Comparison of ENCODE assay signal across 1 cellular context in the genomic region with DNA sequence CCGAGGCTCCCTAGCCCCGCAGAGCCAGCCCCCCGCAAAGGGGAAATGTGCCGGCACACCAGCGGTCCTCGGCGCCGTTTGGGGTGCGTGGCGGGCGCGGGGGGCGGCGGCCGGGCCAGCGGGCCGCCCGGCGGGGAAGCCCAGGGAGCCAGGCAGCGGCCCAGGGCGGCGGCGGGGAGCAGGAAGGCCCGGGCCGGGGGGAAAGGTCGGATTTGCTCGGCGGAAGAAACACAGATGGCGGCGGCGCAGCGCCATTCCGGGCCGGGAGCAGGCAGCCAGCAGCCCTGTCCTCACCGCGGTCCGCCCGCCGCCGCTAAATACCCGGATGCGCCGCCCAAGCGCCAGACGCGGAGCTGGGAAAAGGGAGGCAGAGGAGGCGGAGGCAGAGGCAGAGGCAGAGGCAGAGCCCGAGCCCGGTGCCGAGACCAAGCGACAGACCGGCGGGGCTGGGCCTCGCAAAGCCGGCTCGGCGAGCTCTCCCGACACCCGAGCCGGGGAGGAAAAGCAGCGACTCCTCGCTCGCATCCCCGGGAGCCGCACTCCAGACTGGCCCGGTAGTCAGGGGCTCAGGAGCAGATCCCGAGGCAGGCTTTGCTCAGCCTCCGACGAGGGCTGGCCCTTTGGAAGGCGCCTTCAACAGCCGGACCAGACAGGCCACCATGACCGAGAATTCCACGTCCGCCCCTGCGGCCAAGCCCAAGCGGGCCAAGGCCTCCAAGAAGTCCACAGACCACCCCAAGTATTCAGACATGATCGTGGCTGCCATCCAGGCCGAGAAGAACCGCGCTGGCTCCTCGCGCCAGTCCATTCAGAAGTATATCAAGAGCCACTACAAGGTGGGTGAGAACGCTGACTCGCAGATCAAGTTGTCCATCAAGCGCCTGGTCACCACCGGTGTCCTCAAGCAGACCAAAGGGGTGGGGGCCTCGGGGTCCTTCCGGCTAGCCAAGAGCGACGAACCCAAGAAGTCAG.
TF ChIP-seq lines count a peak whose summit lies in the region.

No MANE protein-coding gene starts in this region.

TF ChIP-seq in HepG2, 621 proteins besides CTCF, POLR2A, EP300 and RAD21 (continued from another document and continues in another):
- TF ChIP-seq, protein P1, sequence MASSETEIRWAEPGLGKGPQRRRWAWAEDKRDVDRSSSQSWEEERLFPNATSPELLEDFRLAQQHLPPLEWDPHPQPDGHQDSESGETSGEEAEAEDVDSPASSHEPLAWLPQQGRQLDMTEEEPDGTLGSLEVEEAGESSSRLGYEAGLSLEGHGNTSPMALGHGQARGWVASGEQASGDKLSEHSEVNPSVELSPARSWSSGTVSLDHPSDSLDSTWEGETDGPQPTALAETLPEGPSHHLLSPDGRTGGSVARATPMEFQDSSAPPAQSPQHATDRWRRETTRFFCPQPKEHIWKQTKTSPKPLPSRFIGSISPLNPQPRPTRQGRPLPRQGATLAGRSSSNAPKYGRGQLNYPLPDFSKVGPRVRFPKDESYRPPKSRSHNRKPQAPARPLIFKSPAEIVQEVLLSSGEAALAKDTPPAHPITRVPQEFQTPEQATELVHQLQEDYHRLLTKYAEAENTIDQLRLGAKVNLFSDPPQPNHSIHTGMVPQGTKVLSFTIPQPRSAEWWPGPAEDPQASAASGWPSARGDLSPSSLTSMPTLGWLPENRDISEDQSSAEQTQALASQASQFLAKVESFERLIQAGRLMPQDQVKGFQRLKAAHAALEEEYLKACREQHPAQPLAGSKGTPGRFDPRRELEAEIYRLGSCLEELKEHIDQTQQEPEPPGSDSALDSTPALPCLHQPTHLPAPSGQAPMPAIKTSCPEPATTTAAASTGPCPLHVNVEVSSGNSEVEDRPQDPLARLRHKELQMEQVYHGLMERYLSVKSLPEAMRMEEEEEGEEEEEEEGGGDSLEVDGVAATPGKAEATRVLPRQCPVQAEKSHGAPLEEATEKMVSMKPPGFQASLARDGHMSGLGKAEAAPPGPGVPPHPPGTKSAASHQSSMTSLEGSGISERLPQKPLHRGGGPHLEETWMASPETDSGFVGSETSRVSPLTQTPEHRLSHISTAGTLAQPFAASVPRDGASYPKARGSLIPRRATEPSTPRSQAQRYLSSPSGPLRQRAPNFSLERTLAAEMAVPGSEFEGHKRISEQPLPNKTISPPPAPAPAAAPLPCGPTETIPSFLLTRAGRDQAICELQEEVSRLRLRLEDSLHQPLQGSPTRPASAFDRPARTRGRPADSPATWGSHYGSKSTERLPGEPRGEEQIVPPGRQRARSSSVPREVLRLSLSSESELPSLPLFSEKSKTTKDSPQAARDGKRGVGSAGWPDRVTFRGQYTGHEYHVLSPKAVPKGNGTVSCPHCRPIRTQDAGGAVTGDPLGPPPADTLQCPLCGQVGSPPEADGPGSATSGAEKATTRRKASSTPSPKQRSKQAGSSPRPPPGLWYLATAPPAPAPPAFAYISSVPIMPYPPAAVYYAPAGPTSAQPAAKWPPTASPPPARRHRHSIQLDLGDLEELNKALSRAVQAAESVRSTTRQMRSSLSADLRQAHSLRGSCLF (CRISPR knock-in tag; IDR thresholded peaks at IDR 0.05; ENCODE audit: borderline replicate concordance) = 0 out of 2 replicates have a peak, but pooled peaks have one; percentile 71
- TF ChIP-seq NFIB (CRISPR knock-in tag; IDR thresholded peaks at IDR 0.05; ENCODE audit: borderline replicate concordance) (no peak), RBAK (CRISPR knock-in tag; IDR thresholded peaks at IDR 0.05) (no peak), NR1H2 (CRISPR knock-in tag; IDR thresholded peaks at IDR 0.05; ENCODE audit: borderline replicate concordance, low read depth) (no peak), ZFYVE20 (CRISPR knock-in tag; IDR thresholded peaks at IDR 0.05; ENCODE audit: borderline replicate concordance, low read depth) (no peak), ZNF629 (CRISPR knock-in tag; conservative IDR thresholded peaks at IDR 0.05) (0 out of 2 replicates have a peak, but pooled peaks have one; percentile 23), RNF2 (conservative IDR thresholded peaks at IDR 0.05; ENCODE audit: low read depth) (no peak), FLYWCH1 (CRISPR knock-in tag; IDR thresholded peaks at IDR 0.05) (no peak), ZNF264 (CRISPR knock-in tag; IDR thresholded peaks at IDR 0.05) (peak; percentile 81; the same call in 1 of the 2 replicates), ZNF33A (CRISPR knock-in tag; IDR thresholded peaks at IDR 0.05; ENCODE audit: borderline replicate concordance) (no peak), ZFP41 (CRISPR knock-in tag; IDR thresholded peaks at IDR 0.05; ENCODE audit: borderline replicate concordance) (no peak), XBP1 (CRISPR knock-in tag; IDR thresholded peaks at IDR 0.05) (no peak)
- TF ChIP-seq, protein P2, sequence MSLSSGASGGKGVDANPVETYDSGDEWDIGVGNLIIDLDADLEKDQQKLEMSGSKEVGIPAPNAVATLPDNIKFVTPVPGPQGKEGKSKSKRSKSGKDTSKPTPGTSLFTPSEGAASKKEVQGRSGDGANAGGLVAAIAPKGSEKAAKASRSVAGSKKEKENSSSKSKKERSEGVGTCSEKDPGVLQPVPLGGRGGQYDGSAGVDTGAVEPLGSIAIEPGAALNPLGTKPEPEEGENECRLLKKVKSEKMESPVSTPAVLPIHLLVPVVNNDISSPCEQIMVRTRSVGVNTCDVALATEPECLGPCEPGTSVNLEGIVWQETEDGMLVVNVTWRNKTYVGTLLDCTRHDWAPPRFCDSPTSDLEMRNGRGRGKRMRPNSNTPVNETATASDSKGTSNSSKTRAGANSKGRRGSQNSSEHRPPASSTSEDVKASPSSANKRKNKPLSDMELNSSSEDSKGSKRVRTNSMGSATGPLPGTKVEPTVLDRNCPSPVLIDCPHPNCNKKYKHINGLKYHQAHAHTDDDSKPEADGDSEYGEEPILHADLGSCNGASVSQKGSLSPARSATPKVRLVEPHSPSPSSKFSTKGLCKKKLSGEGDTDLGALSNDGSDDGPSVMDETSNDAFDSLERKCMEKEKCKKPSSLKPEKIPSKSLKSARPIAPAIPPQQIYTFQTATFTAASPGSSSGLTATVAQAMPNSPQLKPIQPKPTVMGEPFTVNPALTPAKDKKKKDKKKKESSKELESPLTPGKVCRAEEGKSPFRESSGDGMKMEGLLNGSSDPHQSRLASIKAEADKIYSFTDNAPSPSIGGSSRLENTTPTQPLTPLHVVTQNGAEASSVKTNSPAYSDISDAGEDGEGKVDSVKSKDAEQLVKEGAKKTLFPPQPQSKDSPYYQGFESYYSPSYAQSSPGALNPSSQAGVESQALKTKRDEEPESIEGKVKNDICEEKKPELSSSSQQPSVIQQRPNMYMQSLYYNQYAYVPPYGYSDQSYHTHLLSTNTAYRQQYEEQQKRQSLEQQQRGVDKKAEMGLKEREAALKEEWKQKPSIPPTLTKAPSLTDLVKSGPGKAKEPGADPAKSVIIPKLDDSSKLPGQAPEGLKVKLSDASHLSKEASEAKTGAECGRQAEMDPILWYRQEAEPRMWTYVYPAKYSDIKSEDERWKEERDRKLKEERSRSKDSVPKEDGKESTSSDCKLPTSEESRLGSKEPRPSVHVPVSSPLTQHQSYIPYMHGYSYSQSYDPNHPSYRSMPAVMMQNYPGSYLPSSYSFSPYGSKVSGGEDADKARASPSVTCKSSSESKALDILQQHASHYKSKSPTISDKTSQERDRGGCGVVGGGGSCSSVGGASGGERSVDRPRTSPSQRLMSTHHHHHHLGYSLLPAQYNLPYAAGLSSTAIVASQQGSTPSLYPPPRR (CRISPR knock-in tag; IDR thresholded peaks at IDR 0.05; ENCODE audit: borderline replicate concordance) = peak; percentile 36; the same call in 1 of the 2 replicates
- TF ChIP-seq, protein P3, sequence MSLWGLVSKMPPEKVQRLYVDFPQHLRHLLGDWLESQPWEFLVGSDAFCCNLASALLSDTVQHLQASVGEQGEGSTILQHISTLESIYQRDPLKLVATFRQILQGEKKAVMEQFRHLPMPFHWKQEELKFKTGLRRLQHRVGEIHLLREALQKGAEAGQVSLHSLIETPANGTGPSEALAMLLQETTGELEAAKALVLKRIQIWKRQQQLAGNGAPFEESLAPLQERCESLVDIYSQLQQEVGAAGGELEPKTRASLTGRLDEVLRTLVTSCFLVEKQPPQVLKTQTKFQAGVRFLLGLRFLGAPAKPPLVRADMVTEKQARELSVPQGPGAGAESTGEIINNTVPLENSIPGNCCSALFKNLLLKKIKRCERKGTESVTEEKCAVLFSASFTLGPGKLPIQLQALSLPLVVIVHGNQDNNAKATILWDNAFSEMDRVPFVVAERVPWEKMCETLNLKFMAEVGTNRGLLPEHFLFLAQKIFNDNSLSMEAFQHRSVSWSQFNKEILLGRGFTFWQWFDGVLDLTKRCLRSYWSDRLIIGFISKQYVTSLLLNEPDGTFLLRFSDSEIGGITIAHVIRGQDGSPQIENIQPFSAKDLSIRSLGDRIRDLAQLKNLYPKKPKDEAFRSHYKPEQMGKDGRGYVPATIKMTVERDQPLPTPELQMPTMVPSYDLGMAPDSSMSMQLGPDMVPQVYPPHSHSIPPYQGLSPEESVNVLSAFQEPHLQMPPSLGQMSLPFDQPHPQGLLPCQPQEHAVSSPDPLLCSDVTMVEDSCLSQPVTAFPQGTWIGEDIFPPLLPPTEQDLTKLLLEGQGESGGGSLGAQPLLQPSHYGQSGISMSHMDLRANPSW (CRISPR knock-in tag; IDR thresholded peaks at IDR 0.05; ENCODE audit: borderline replicate concordance) = no peak
- TF ChIP-seq, protein P4, sequence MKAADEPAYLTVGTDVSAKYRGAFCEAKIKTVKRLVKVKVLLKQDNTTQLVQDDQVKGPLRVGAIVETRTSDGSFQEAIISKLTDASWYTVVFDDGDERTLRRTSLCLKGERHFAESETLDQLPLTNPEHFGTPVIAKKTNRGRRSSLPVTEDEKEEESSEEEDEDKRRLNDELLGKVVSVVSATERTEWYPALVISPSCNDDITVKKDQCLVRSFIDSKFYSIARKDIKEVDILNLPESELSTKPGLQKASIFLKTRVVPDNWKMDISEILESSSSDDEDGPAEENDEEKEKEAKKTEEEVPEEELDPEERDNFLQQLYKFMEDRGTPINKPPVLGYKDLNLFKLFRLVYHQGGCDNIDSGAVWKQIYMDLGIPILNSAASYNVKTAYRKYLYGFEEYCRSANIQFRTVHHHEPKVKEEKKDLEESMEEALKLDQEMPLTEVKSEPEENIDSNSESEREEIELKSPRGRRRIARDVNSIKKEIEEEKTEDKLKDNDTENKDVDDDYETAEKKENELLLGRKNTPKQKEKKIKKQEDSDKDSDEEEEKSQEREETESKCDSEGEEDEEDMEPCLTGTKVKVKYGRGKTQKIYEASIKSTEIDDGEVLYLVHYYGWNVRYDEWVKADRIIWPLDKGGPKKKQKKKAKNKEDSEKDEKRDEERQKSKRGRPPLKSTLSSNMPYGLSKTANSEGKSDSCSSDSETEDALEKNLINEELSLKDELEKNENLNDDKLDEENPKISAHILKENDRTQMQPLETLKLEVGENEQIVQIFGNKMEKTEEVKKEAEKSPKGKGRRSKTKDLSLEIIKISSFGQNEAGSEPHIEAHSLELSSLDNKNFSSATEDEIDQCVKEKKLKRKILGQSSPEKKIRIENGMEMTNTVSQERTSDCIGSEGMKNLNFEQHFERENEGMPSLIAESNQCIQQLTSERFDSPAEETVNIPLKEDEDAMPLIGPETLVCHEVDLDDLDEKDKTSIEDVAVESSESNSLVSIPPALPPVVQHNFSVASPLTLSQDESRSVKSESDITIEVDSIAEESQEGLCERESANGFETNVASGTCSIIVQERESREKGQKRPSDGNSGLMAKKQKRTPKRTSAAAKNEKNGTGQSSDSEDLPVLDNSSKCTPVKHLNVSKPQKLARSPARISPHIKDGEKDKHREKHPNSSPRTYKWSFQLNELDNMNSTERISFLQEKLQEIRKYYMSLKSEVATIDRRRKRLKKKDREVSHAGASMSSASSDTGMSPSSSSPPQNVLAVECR (CRISPR knock-in tag; IDR thresholded peaks at IDR 0.05; ENCODE audit: borderline replicate concordance) = peak; percentile 87
- TF ChIP-seq, protein P5, sequence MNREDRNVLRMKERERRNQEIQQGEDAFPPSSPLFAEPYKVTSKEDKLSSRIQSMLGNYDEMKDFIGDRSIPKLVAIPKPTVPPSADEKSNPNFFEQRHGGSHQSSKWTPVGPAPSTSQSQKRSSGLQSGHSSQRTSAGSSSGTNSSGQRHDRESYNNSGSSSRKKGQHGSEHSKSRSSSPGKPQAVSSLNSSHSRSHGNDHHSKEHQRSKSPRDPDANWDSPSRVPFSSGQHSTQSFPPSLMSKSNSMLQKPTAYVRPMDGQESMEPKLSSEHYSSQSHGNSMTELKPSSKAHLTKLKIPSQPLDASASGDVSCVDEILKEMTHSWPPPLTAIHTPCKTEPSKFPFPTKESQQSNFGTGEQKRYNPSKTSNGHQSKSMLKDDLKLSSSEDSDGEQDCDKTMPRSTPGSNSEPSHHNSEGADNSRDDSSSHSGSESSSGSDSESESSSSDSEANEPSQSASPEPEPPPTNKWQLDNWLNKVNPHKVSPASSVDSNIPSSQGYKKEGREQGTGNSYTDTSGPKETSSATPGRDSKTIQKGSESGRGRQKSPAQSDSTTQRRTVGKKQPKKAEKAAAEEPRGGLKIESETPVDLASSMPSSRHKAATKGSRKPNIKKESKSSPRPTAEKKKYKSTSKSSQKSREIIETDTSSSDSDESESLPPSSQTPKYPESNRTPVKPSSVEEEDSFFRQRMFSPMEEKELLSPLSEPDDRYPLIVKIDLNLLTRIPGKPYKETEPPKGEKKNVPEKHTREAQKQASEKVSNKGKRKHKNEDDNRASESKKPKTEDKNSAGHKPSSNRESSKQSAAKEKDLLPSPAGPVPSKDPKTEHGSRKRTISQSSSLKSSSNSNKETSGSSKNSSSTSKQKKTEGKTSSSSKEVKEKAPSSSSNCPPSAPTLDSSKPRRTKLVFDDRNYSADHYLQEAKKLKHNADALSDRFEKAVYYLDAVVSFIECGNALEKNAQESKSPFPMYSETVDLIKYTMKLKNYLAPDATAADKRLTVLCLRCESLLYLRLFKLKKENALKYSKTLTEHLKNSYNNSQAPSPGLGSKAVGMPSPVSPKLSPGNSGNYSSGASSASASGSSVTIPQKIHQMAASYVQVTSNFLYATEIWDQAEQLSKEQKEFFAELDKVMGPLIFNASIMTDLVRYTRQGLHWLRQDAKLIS (CRISPR knock-in tag; IDR thresholded peaks at IDR 0.05) = peak; percentile 99
- TF ChIP-seq, protein P6, sequence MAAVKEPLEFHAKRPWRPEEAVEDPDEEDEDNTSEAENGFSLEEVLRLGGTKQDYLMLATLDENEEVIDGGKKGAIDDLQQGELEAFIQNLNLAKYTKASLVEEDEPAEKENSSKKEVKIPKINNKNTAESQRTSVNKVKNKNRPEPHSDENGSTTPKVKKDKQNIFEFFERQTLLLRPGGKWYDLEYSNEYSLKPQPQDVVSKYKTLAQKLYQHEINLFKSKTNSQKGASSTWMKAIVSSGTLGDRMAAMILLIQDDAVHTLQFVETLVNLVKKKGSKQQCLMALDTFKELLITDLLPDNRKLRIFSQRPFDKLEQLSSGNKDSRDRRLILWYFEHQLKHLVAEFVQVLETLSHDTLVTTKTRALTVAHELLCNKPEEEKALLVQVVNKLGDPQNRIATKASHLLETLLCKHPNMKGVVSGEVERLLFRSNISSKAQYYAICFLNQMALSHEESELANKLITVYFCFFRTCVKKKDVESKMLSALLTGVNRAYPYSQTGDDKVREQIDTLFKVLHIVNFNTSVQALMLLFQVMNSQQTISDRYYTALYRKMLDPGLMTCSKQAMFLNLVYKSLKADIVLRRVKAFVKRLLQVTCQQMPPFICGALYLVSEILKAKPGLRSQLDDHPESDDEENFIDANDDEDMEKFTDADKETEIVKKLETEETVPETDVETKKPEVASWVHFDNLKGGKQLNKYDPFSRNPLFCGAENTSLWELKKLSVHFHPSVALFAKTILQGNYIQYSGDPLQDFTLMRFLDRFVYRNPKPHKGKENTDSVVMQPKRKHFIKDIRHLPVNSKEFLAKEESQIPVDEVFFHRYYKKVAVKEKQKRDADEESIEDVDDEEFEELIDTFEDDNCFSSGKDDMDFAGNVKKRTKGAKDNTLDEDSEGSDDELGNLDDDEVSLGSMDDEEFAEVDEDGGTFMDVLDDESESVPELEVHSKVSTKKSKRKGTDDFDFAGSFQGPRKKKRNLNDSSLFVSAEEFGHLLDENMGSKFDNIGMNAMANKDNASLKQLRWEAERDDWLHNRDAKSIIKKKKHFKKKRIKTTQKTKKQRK (IDR thresholded peaks at IDR 0.05; ENCODE audit: low read length) = no peak
- TF ChIP-seq, protein P7, sequence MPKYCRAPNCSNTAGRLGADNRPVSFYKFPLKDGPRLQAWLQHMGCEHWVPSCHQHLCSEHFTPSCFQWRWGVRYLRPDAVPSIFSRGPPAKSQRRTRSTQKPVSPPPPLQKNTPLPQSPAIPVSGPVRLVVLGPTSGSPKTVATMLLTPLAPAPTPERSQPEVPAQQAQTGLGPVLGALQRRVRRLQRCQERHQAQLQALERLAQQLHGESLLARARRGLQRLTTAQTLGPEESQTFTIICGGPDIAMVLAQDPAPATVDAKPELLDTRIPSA (CRISPR knock-in tag; IDR thresholded peaks at IDR 0.05; ENCODE audit: borderline replicate concordance) = no peak
